Comparison of ENCODE assay signal across 8 cellular contexts in genomic region chr4:8580321-8581093, GRCh38. TPM values are rescaled to one million over a fixed set of nuclear protein-coding genes. Genes with fewer than 3 reads are reported as not detected.
DNase-seq lines count a peak whose midpoint lies in the region; ATAC-seq and TF ChIP-seq lines count a peak whose summit lies in the region.

Gene GPR78, plus strand, starts transcription at chr4:8580392. Its CDS starts 591 bp downstream, at chr4:8580983.

- no peaks in the 10 kb centered on the region for H3K36me3 Mint-ChIP-seq in activated naive CD4-positive, alpha-beta T cell treated with anti-CD3 and anti-CD28 coated beads for 36 hours (ENCODE audit: low read depth)

- no peak for TF ChIP-seq CTCF in right atrium auricular region (IDR thresholded peaks at IDR 0.05)

- H3K9me3 ChIP-seq in right atrium auricular region, result no peaks in the 10 kb centered on the region
- no peaks in the 10 kb centered on the region for H3K9me3 ChIP-seq in iPS-18a (ENCODE audit: control insufficient read depth, low read depth, low read length)

- H3K27ac ChIP-seq in right atrium auricular region (no peak within 1 kb of the TSS), iPS-18a (ENCODE audit: low read length) (no peak within 1 kb of the TSS)

- H3K4me1 ChIP-seq in right atrium auricular region (peaks cover 0 to 7% of the 10 kb centered on the region in 2 donors), iPS-18a (ENCODE audit: control insufficient read depth, low read depth, low read length) (peaks cover 3% of the 10 kb centered on the region)

- H3K27ac Mint-ChIP-seq in activated naive CD4-positive, alpha-beta T cell treated with anti-CD3 and anti-CD28 coated beads for 36 hours, result no peak within 1 kb of the TSS

- H3K36me3 ChIP-seq in right atrium auricular region (no peaks in the 10 kb centered on the region), iPS-18a (ENCODE audit: control insufficient read depth, low read depth, low read length) (no peaks in the 10 kb centered on the region)

- no peaks in the 10 kb centered on the region for H3K9me3 Mint-ChIP-seq in activated naive CD4-positive, alpha-beta T cell treated with anti-CD3 and anti-CD28 coated beads for 36 hours

- H3K27me3 ChIP-seq in right atrium auricular region (peaks cover 5 to 8% of the 10 kb centered on the region in 2 donors), iPS-18a (ENCODE audit: control insufficient read depth, insufficient read depth, low read length) (peaks cover 73% of the 10 kb centered on the region)

- no peak within 1 kb of the TSS for H3K9ac ChIP-seq in iPS-18a (ENCODE audit: low read length)

- peaks cover 24% of the 10 kb centered on the region for H3K27me3 Mint-ChIP-seq in activated naive CD4-positive, alpha-beta T cell treated with anti-CD3 and anti-CD28 coated beads for 36 hours (ENCODE audit: low read depth)

- no peaks in the 10 kb centered on the region for H3K4me1 Mint-ChIP-seq in activated naive CD4-positive, alpha-beta T cell treated with anti-CD3 and anti-CD28 coated beads for 36 hours (ENCODE audit: low read depth)

- no peak for DNase-seq in Right ventricle myocardium inferior (ENCODE audit: missing footprints)
- no peak for DNase-seq in right atrium auricular region (ENCODE audit: low spot score)
- peak; percentile 61 for DNase-seq in activated naive CD4-positive, alpha-beta T cell treated with anti-CD3 and anti-CD28 coated beads for 36 hours
- peak; percentile 42 for DNase-seq in stimulated activated CD4-positive, alpha-beta T cell treated with anti-CD3 and anti-CD28 coated beads, Interleukin-4, amount 100 ng/mL, for 1 hour
- DNase-seq in C1 segment of cervical spinal cord (lab: John Stamatoyannopoulos, UW), result no peak

- ATAC-seq in Right ventricle myocardium inferior (peak; percentile 79), HG02938 (IDR thresholded peaks at IDR 0.05; ENCODE audit: unreplicated experiment) (no peak), GM19351 (IDR thresholded peaks at IDR 0.05; ENCODE audit: unreplicated experiment) (no peak)

- no peak within 1 kb of the TSS for H3K4me3 Mint-ChIP-seq in activated naive CD4-positive, alpha-beta T cell treated with anti-CD3 and anti-CD28 coated beads for 36 hours

- intact Hi-C loops in Right ventricle myocardium inferior (cut with DNase I), result no loop called here
- intact Hi-C loops in activated naive CD4-positive, alpha-beta T cell treated with anti-CD3 and anti-CD28 coated beads for 36 hours (cut with micrococcal nuclease), result no loop called here

- no peak within 1 kb of the TSS for H3K4me3 ChIP-seq in right atrium auricular region
- H3K4me3 ChIP-seq in iPS-18a (ENCODE audit: low read length), result peak within 1 kb of the TSS; percentile 47

- CTCF ChIA-PET in activated naive CD4-positive, alpha-beta T cell treated with anti-CD3 and anti-CD28 coated beads for 36 hours (lab: Charles Lee), result no interaction called here

RNA-seq across cellular contexts. Expression of gene GPR78, which starts in this region (rescaled TPM):
- total RNA-seq in Right ventricle myocardium inferior (not detected), right atrium auricular region (not detected)
- not detected for total RNA-seq in activated naive CD4-positive, alpha-beta T cell treated with anti-CD3 and anti-CD28 coated beads for 36 hours

Comparison
In these comparisons a context has a peak if more than half of its experiments do, and no peak if none do; other contexts are left out.
1. Peak in ATAC-seq in Right ventricle myocardium inferior; RNA of the gene not detected or under 1 TPM.
2. Peak in DNase-seq in activated naive CD4-positive, alpha-beta T cell treated with anti-CD3 and anti-CD28 coated beads for 36 hours; RNA of the gene not detected or under 1 TPM.